Comparison of ENCODE assay signal across 24 cellular contexts in the genomic region with DNA sequence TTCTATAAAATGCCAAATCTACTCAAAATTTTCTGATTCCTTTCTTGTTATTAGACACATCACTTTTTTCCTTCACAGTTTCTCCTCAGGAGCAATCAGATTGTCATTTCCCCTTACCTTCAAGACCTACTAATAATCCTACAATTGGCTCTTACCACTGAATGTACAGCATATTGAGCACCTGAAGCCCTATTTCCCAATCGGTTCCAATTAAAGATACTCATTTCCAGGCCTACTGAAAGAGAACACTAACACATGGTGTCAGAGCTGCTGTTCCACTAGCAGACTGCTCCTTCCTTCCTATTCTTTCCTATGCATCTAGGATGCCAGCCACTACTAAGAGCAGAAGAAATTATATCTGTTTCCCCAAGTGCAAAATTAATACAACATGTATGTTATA.
"Had no signal": no experiment of that assay in that cellular context is flagged by ENCODE, and none has a peak within 500 bp of the region (broad histone marks: within the 10 kb centered on the region; RNA-seq: fewer than 3 reads in every experiment).

No MANE protein-coding gene starts in this region.

- H3K27ac Mint-ChIP-seq: T-cell had no signal

- H3K9me3 Mint-ChIP-seq: T-cell had no signal

- H3K27ac ChIP-seq: HL-60, KMS-11, SJSA1, SK-N-MC had no signal

- ATAC-seq: K562, T-cell had no signal

- H3K4me3 Mint-ChIP-seq: IgD-negative memory B cell, T-cell had no signal

- H3K4me3 ChIP-seq: K562, SJSA1, SK-N-MC had no signal

- DNase-seq: Kasumi-1, MM.1S, NCI-H1092, NCI-H1105 treated with DMSO at 0.1 percent for 48 hours, NCI-H1417 treated with DMSO at 0.1 percent for 48 hours, NCI-H146, NCI-H187 treated with DMSO at 0.1 percent for 48 hours, NCI-H2029 treated with DMSO at 0.1 percent for 48 hours, NCI-H226, NCI-H510A, NCI-H524 treated with DMSO at 0.1 percent for 48 hours, NCI-H69, NCI-H774, Right ventricle myocardium superior, RPMI8226, SIG-M5, SW 1271, T-cell had no signal

- H3K27me3 Mint-ChIP-seq: IgD-negative memory B cell, T-cell had no signal

- H3K4me1 Mint-ChIP-seq: IgD-negative memory B cell, T-cell had no signal
